In genomic region chr7:26397786-26398435, GRCh38 we compare ENCODE assay signal across 8 cellular contexts.
DNase-seq lines count a peak whose midpoint lies in the region; ATAC-seq and TF ChIP-seq lines count a peak whose summit lies in the region.

No MANE protein-coding gene starts in this region.

- peaks cover 0 to 9% of the 10 kb centered on the region in 2 donors for H3K36me3 Mint-ChIP-seq in naive B cell

- TF ChIP-seq POLR2A in erythroblast (IDR thresholded peaks at IDR 0.05; ENCODE audit: low read length) (no peak), vagina (IDR thresholded peaks at IDR 0.05) (no peak)

- TF ChIP-seq CTCF in SU-DHL-6 (IDR thresholded peaks at IDR 0.05; ENCODE audit: insufficient read depth, low read length, poor library complexity, severe bottlenecking), result no peak
- TF ChIP-seq CTCF in vagina (IDR thresholded peaks at IDR 0.05), result no peak

- peak overlapping the region; percentile 44 to 96 (median 94) for H3K27ac Mint-ChIP-seq in naive B cell

- H2AFZ ChIP-seq in SU-DHL-6 (ENCODE audit: low read depth, low read length, severe bottlenecking), result peak overlapping the region; percentile 92

- peaks cover 0 to 10% (median 10%) of the 10 kb centered on the region in 3 donors for H3K27me3 Mint-ChIP-seq in naive B cell

- peak overlapping the region; percentile 51 for H3K4me3 ChIP-seq in SU-DHL-6 (ENCODE audit: insufficient read depth, low read length, poor library complexity, severe bottlenecking)
- peak overlapping the region; percentile 58 to 59 for H3K4me3 ChIP-seq in vagina

- H3K9ac ChIP-seq in SU-DHL-6 (ENCODE audit: low read length), result peak overlapping the region; percentile 65

- peak; percentile 24 for DNase-seq in DMS114 treated with DMSO at 0.1 percent for 48 hours (lab: John Stamatoyannopoulos, UW; ENCODE audit: unreplicated experiment)
- peak; percentile 13 for DNase-seq in GM19240 (ENCODE audit: insufficient read length, low spot score)
- peak; percentile 48 to 50 for DNase-seq in erythroblast (lab: John Stamatoyannopoulos, UW)
- peak; percentile 47 for DNase-seq in naive B cell
- no peak for DNase-seq in vagina (ENCODE audit: extremely low spot score in 2 of 2)
- DNase-seq in activated gamma-delta T cell treated with Interleukin-2 at 50 U/mL for 16 hours, result no peak

- H3K27me3 ChIP-seq in SU-DHL-6 (ENCODE audit: low read length) (no peaks in the 10 kb centered on the region), vagina (no peaks in the 10 kb centered on the region)

- no peaks in the 10 kb centered on the region for H3K79me2 ChIP-seq in SU-DHL-6 (ENCODE audit: insufficient read depth, low read length)

- H3K4me3 Mint-ChIP-seq in naive B cell, result peak overlapping the region; percentile 83 to 98 (median 90)

- H3F3A ChIP-seq in SU-DHL-6 (ENCODE audit: insufficient read depth), result peaks cover 27% of the 10 kb centered on the region

- H3K9me3 Mint-ChIP-seq in naive B cell, result no peaks in the 10 kb centered on the region

- H3K9me2 ChIP-seq in SU-DHL-6 (replicated peaks; ENCODE audit: insufficient read depth, low read length), result no peaks in the 10 kb centered on the region

- H4K20me1 ChIP-seq in SU-DHL-6 (ENCODE audit: low read depth, low read length), result no peaks in the 10 kb centered on the region

- H3K4me1 ChIP-seq in vagina, result peaks cover 16% of the 10 kb centered on the region

- peak; percentile 32 for ATAC-seq in HG03432 (IDR thresholded peaks at IDR 0.05; ENCODE audit: unreplicated experiment)
- peak; percentile 15 to 17 for ATAC-seq in naive B cell (ENCODE audit: low read depth in 2 of 2)

- H3K9me3 ChIP-seq in SU-DHL-6 (ENCODE audit: insufficient read depth, low read length) (no peaks in the 10 kb centered on the region), vagina (no peaks in the 10 kb centered on the region)

- peak overlapping the region; percentile 87 for H3K4me2 ChIP-seq in SU-DHL-6 (ENCODE audit: low read depth, low read length, poor library complexity, severe bottlenecking)

- intact Hi-C loops in vagina (cut with DNase I), result no loop called here

- peaks cover 22 to 41% (median 31%) of the 10 kb centered on the region in 3 donors for H3K4me1 Mint-ChIP-seq in naive B cell

- H3K36me3 ChIP-seq in SU-DHL-6 (ENCODE audit: low read length) (no peaks in the 10 kb centered on the region), vagina (no peaks in the 10 kb centered on the region)

- H3K27ac ChIP-seq in SU-DHL-6 (ENCODE audit: low read depth, low read length), result peak overlapping the region; percentile 91
- peak overlapping the region; percentile 73 for H3K27ac ChIP-seq in vagina

Comparison
In these comparisons a context has a peak if more than half of its experiments do, and no peak if none do; other contexts are left out.
1. DNase-seq: peak in DMS114 treated with DMSO at 0.1 percent for 48 hours (single experiment), GM19240 (single experiment), erythroblast (2 of 2) and naive B cell (single experiment); none in vagina (0 of 2) and activated gamma-delta T cell treated with Interleukin-2 at 50 U/mL for 16 hours (single experiment).